ENCODE assay signal across 1 cellular context in the genomic region with DNA sequence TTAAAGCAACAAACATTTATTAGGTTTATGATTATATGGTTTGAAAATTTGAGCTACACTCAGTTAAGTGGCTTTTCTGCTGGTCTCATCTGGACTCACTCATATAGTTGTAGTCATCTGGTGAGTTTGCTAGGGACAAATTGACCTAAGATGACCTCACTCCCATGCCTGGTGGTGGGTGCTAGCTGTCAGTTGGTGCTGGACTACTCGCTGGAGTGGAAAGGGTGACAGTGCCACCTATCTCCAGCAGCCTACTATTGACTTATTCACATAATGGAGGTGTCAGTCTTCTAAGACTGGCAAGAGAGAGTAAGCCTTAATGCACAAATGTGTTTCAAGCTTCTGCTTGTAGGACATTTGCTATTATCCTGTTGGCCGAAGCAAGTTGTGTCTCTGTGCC.
TF ChIP-seq lines count a peak whose summit lies in the region.

No MANE protein-coding gene starts in this region.

TF ChIP-seq in GM23338, 12 proteins besides CTCF, POLR2A, EP300 and RAD21 (continued from another document):
- TF ChIP-seq, protein P1, sequence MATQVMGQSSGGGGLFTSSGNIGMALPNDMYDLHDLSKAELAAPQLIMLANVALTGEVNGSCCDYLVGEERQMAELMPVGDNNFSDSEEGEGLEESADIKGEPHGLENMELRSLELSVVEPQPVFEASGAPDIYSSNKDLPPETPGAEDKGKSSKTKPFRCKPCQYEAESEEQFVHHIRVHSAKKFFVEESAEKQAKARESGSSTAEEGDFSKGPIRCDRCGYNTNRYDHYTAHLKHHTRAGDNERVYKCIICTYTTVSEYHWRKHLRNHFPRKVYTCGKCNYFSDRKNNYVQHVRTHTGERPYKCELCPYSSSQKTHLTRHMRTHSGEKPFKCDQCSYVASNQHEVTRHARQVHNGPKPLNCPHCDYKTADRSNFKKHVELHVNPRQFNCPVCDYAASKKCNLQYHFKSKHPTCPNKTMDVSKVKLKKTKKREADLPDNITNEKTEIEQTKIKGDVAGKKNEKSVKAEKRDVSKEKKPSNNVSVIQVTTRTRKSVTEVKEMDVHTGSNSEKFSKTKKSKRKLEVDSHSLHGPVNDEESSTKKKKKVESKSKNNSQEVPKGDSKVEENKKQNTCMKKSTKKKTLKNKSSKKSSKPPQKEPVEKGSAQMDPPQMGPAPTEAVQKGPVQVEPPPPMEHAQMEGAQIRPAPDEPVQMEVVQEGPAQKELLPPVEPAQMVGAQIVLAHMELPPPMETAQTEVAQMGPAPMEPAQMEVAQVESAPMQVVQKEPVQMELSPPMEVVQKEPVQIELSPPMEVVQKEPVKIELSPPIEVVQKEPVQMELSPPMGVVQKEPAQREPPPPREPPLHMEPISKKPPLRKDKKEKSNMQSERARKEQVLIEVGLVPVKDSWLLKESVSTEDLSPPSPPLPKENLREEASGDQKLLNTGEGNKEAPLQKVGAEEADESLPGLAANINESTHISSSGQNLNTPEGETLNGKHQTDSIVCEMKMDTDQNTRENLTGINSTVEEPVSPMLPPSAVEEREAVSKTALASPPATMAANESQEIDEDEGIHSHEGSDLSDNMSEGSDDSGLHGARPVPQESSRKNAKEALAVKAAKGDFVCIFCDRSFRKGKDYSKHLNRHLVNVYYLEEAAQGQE (IDR thresholded peaks at IDR 0.05; ENCODE audit: unreplicated experiment): no peak
- no peak for TF ChIP-seq CREB1 (CRISPR knock-in tag; IDR thresholded peaks at IDR 0.05; ENCODE audit: low read depth)
- TF ChIP-seq, protein P2, sequence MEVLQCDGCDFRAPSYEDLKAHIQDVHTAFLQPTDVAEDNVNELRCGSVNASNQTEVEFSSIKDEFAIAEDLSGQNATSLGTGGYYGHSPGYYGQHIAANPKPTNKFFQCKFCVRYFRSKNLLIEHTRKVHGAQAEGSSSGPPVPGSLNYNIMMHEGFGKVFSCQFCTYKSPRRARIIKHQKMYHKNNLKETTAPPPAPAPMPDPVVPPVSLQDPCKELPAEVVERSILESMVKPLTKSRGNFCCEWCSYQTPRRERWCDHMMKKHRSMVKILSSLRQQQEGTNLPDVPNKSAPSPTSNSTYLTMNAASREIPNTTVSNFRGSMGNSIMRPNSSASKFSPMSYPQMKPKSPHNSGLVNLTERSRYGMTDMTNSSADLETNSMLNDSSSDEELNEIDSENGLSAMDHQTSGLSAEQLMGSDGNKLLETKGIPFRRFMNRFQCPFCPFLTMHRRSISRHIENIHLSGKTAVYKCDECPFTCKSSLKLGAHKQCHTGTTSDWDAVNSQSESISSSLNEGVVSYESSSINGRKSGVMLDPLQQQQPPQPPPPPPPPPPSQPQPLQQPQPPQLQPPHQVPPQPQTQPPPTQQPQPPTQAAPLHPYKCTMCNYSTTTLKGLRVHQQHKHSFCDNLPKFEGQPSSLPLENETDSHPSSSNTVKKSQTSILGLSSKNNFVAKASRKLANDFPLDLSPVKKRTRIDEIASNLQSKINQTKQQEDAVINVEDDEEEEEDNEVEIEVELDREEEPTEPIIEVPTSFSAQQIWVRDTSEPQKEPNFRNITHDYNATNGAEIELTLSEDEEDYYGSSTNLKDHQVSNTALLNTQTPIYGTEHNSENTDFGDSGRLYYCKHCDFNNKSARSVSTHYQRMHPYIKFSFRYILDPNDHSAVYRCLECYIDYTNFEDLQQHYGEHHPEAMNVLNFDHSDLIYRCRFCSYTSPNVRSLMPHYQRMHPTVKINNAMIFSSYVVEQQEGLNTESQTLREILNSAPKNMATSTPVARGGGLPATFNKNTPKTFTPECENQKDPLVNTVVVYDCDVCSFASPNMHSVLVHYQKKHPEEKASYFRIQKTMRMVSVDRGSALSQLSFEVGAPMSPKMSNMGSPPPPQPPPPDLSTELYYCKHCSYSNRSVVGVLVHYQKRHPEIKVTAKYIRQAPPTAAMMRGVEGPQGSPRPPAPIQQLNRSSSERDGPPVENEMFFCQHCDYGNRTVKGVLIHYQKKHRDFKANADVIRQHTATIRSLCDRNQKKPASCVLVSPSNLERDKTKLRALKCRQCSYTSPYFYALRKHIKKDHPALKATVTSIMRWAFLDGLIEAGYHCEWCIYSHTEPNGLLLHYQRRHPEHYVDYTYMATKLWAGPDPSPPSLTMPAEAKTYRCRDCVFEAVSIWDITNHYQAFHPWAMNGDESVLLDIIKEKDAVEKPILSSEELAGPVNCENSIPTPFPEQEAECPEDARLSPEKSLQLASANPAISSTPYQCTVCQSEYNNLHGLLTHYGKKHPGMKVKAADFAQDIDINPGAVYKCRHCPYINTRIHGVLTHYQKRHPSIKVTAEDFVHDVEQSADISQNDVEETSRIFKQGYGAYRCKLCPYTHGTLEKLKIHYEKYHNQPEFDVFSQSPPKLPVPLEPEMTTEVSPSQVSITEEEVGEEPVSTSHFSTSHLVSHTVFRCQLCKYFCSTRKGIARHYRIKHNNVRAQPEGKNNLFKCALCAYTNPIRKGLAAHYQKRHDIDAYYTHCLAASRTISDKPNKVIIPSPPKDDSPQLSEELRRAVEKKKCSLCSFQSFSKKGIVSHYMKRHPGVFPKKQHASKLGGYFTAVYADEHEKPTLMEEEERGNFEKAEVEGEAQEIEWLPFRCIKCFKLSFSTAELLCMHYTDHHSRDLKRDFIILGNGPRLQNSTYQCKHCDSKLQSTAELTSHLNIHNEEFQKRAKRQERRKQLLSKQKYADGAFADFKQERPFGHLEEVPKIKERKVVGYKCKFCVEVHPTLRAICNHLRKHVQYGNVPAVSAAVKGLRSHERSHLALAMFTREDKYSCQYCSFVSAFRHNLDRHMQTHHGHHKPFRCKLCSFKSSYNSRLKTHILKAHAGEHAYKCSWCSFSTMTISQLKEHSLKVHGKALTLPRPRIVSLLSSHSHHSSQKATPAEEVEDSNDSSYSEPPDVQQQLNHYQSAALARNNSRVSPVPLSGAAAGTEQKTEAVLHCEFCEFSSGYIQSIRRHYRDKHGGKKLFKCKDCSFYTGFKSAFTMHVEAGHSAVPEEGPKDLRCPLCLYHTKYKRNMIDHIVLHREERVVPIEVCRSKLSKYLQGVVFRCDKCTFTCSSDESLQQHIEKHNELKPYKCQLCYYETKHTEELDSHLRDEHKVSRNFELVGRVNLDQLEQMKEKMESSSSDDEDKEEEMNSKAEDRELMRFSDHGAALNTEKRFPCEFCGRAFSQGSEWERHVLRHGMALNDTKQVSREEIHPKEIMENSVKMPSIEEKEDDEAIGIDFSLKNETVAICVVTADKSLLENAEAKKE (CRISPR knock-in tag; IDR thresholded peaks at IDR 0.05): no peak
- TF ChIP-seq EZH2phosphoT487 (IDR thresholded peaks at IDR 0.05; ENCODE audit: unreplicated experiment): no peak
